In the genomic region with DNA sequence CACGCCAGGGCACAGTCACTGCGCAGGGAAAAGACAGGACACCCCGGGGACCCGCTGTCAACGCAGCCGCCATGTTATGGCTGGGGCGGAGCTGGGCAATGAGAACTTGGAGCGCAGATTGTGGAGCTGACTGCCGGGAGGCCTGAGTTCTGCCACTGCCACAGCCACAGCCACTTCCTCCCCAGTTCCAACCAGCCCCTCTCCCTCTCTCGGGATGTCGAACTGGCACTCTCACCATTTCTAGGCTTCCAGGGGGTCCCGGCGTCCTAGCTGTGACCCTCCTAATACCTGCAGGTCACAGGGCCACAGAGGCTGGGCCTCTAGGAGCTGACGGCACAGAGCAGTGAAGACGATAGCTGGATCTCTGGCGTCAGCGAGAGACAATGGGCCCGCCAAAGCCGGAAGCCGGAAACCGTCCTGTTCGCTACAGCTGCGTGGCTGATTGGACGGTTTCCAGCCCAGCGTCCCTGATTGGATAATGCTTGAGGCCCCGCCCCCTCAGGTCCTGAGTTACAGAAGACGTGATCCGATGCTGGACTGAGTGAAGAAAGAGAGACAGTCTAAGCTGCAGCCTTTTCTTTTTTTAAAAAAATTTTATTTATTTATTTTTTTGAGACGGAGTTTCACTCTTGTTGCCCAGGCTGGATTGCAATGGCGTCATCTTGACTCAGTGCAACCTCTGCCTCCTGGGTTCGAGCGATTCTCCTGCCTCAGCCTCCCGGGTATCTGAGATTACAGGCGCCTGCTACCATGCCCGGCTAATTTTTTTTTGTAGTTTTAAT, we compare ENCODE assay signal across 7 cellular contexts. TPM values are rescaled to one million over a fixed set of nuclear protein-coding genes. Genes with fewer than 3 reads are reported as not detected.
DNase-seq lines count a peak whose midpoint lies in the region; ATAC-seq, FAIRE-seq and TF ChIP-seq lines count a peak whose summit lies in the region.

A gene (minus strand): TSS at position 385 of the 782 bp plus-strand sequence. CDS start 147 bp downstream, at position 238.

- H3K9ac ChIP-seq in kidney (ENCODE audit: low read length in 2 of 2), result peak within 1 kb of the TSS; percentile 98 to 99

- peak; percentile 97 for FAIRE-seq in kidney (lab: Jason Lieb, UNC)

- CTCF ChIA-PET in activated CD4-positive, alpha-beta T cell treated with anti-CD3 and anti-CD28 coated beads for 36 hours (lab: Charles Lee), result interaction anchor here (0.5 to 2.4 kb wide), 8 partner anchors 10 to 154 kb away, joined by 3 to 11 read pairs (median 4); a partner anchor contains a TSS

- TF ChIP-seq CTCF in chondrocyte (IDR thresholded peaks at IDR 0.05), result no peak
- TF ChIP-seq CTCF in kidney (IDR thresholded peaks at IDR 0.05; ENCODE audit: borderline replicate concordance, extremely low read depth, insufficient read depth), result no peak

- POLR2A ChIA-PET in activated CD4-positive, alpha-beta T cell treated with anti-CD3 and anti-CD28 coated beads for 36 hours (lab: Charles Lee), result interaction anchor here (0.6 to 2.4 kb wide), 22 partner anchors 9 to 1199 kb away, joined by 3 to 27 read pairs (median 4); a partner anchor contains a TSS

- no peaks in the 10 kb centered on the region for H3K9me3 ChIP-seq in kidney (ENCODE audit: control insufficient read depth in 1 of 2, low read length in 2 of 2)

- H3K4me1 Mint-ChIP-seq in activated CD4-positive, alpha-beta T cell treated with anti-CD3 and anti-CD28 coated beads for 36 hours, result peaks cover 42% of the 10 kb centered on the region
- peaks cover 6% of the 10 kb centered on the region for H3K4me1 Mint-ChIP-seq in chondrocyte (ENCODE audit: low read depth)

- H3K36me3 ChIP-seq in kidney (ENCODE audit: control insufficient read depth in 1 of 2, insufficient read depth in 2 of 2, low read length in 2 of 2), result no peaks in the 10 kb centered on the region

- peaks cover 0 to 4% of the 10 kb centered on the region in 2 donors for H3K4me1 ChIP-seq in kidney (ENCODE audit: control insufficient read depth in 1 of 2, insufficient read depth in 1 of 2, low read depth in 1 of 2, low read length in 2 of 2)

- peak within 1 kb of the TSS; percentile 99 for H3K27ac ChIP-seq in kidney (ENCODE audit: low read depth in 2 of 2, low read length in 2 of 2)

- H3K36me3 Mint-ChIP-seq in activated CD4-positive, alpha-beta T cell treated with anti-CD3 and anti-CD28 coated beads for 36 hours (ENCODE audit: low read depth), result peaks cover 47% of the 10 kb centered on the region
- peaks cover 43% of the 10 kb centered on the region for H3K36me3 Mint-ChIP-seq in chondrocyte (ENCODE audit: low read depth)

- peak within 1 kb of the TSS; percentile 96 for H3K4me3 Mint-ChIP-seq in activated CD4-positive, alpha-beta T cell treated with anti-CD3 and anti-CD28 coated beads for 36 hours
- H3K4me3 Mint-ChIP-seq in chondrocyte (ENCODE audit: unreplicated experiment), result peak within 1 kb of the TSS; percentile 90

- H3K27me3 Mint-ChIP-seq in activated CD4-positive, alpha-beta T cell treated with anti-CD3 and anti-CD28 coated beads for 36 hours, result no peaks in the 10 kb centered on the region
- H3K27me3 Mint-ChIP-seq in chondrocyte (ENCODE audit: low read depth), result no peaks in the 10 kb centered on the region

- intact Hi-C loops in activated CD4-positive, alpha-beta T cell treated with anti-CD3 and anti-CD28 coated beads for 36 hours (cut with DNase I, micrococcal nuclease), result loop anchor here (1.0 to 2.0 kb wide), 7 partner anchors 45 to 157 kb away; a partner anchor contains a TSS
- intact Hi-C loops in kidney (cut with DNase I), result no loop called here

- ATAC-seq in GM18519 (IDR thresholded peaks at IDR 0.05; ENCODE audit: low FRiP score, unreplicated experiment) (peak; percentile 71), HG03045 (IDR thresholded peaks at IDR 0.05; ENCODE audit: unreplicated experiment) (peak; percentile 94)
- peak; percentile 88 for ATAC-seq in activated CD4-positive, alpha-beta T cell treated with anti-CD3 and anti-CD28 coated beads for 36 hours

- DNase-seq in NCI-H2196 (lab: John Stamatoyannopoulos, UW; ENCODE audit: unreplicated experiment) (peak; percentile 98), chondrocyte (ENCODE audit: low spot score) (peak; percentile 97), kidney (peak; percentile 99)
- DNase-seq in activated CD4-positive, alpha-beta T cell treated with anti-CD3 and anti-CD28 coated beads for 36 hours, result peak; percentile 99
- peak; percentile 93 for DNase-seq in stimulated activated CD4-positive, alpha-beta T cell treated with anti-CD3 and anti-CD28 coated beads, Interleukin-15, amount 100 ng/mL, for 1 hour (ENCODE audit: low read depth in 1 of 2, low spot score in 1 of 2)

- H3K4me3 ChIP-seq in kidney (ENCODE audit: low read length in 2 of 2), result peak within 1 kb of the TSS; percentile 95 to 99

- peak within 1 kb of the TSS; percentile 99 for H3K27ac Mint-ChIP-seq in activated CD4-positive, alpha-beta T cell treated with anti-CD3 and anti-CD28 coated beads for 36 hours
- H3K27ac Mint-ChIP-seq in chondrocyte (ENCODE audit: unreplicated experiment), result peak within 1 kb of the TSS; percentile 99

- H3K9me3 Mint-ChIP-seq in activated CD4-positive, alpha-beta T cell treated with anti-CD3 and anti-CD28 coated beads for 36 hours (ENCODE audit: low read depth), result peaks cover 16% of the 10 kb centered on the region
- H3K9me3 Mint-ChIP-seq in chondrocyte (ENCODE audit: low read depth), result peaks cover 48% of the 10 kb centered on the region

RNA-seq across cellular contexts. Expression of the gene that starts here (rescaled TPM):
- total RNA-seq in activated CD4-positive, alpha-beta T cell treated with anti-CD3 and anti-CD28 coated beads for 36 hours, result 10 to 100 TPM; 33.3 to 41.3 TPM
- 6.8 to 10.8 TPM (median 8.1 TPM) in 3 replicates for total RNA-seq in chondrocyte
- 37.8 TPM for total RNA-seq in kidney
- polyA plus RNA-seq in kidney (ENCODE audit: insufficient read depth, low read depth, low replicate concordance), result 7.4 TPM

Comparison
In these comparisons a context has a peak if more than half of its experiments do, and no peak if none do; other contexts are left out.
1. Peak in every context shown above with its lines: DNase-seq, ATAC-seq, H3K4me3 ChIP-seq and H3K27ac ChIP-seq.